Comparison of ENCODE assay signal across 19 cellular contexts in genomic region chr10:43344051-43344450, GRCh38. TPM values are rescaled to one million over a fixed set of nuclear protein-coding genes. Genes with fewer than 3 reads are reported as not detected.
DNase-seq lines count a peak whose midpoint lies in the region; ATAC-seq, FAIRE-seq and TF ChIP-seq lines count a peak whose summit lies in the region.
"Had no signal": no experiment of that assay in that cellular context is flagged by ENCODE, and none has a peak within 500 bp of the region (broad histone marks: within the 10 kb centered on the region; RNA-seq: fewer than 3 reads in every experiment).

No MANE protein-coding gene starts in this region.

- in situ Hi-C loops in IMR-90 (cut with MboI; ENCODE audit: low sequenced_read_pairs): no loop called here
- in situ Hi-C loops in K562 (cut with MboI): no loop called here

- no peak overlapping the region for H2AFZ ChIP-seq in IMR-90 (replicated peaks; ENCODE audit: low read length, poor library complexity)
- H2AFZ ChIP-seq in K562 (ENCODE audit: low read depth, low read length): no peak overlapping the region
- no peak overlapping the region for H2AFZ ChIP-seq in neural progenitor cell (replicated peaks)

- H3K79me2 ChIP-seq in K562 (ENCODE audit: control insufficient read depth, insufficient read depth, low read length): no peaks in the 10 kb centered on the region
- H3K79me2 ChIP-seq in neural progenitor cell (ENCODE audit: low read depth): no peaks in the 10 kb centered on the region

- DNase-seq in T-helper 1 cell (no peak), IMR-90 (no peak), K562 (ENCODE audit: extremely low read depth in 1 of 4, low spot score in 3 of 4) (no peak), neural progenitor cell (ENCODE audit: low spot score) (no peak), NCI-H510A (lab: John Stamatoyannopoulos, UW) (no peak), NCI-H2196 treated with DMSO at 0.1 percent for 48 hours (lab: John Stamatoyannopoulos, UW; ENCODE audit: unreplicated experiment) (no peak)
- DNase-seq: C1 segment of cervical spinal cord, DMS153, NCI-H1436 treated with DMSO at 0.1 percent for 48 hours, NCI-H2081 treated with DMSO at 0.1 percent for 48 hours, NCI-H226, NCI-H82, Peyer's patch had no signal

- no peak overlapping the region for H4K91ac ChIP-seq in IMR-90 (ENCODE audit: insufficient read depth, low read depth, low read length)

- H4K5ac ChIP-seq in IMR-90 (ENCODE audit: low read depth, low read length): no peak overlapping the region

- TF ChIP-seq EP300 in K562 (IDR thresholded peaks at IDR 0.05; ENCODE audit: low read length): no peak

- no peaks in the 10 kb centered on the region for H4K20me1 ChIP-seq in IMR-90 (ENCODE audit: insufficient read depth, low read length)
- no peaks in the 10 kb centered on the region for H4K20me1 ChIP-seq in K562 (replicated peaks; ENCODE audit: control insufficient read depth, insufficient read depth, low read length)
- no peaks in the 10 kb centered on the region for H4K20me1 ChIP-seq in neural progenitor cell (ENCODE audit: low read depth)

- H3K4me1 ChIP-seq in IMR-90 (ENCODE audit: control insufficient read depth, insufficient read depth, low read length): no peaks in the 10 kb centered on the region
- peaks cover 5 to 15% of the 10 kb centered on the region in 2 experiments; a peak in 3 of 5 replicates for H3K4me1 ChIP-seq in K562 (replicated peaks in 1 of 2; ENCODE audit: control insufficient read depth in 2 of 2, insufficient read depth in 2 of 2, low read length in 2 of 2)
- H3K4me1 ChIP-seq in neural progenitor cell: no peaks in the 10 kb centered on the region
- H3K4me1 ChIP-seq: Peyer's patch had no signal

- no peak overlapping the region for H3K9ac ChIP-seq in IMR-90 (ENCODE audit: low read depth, low read length)
- H3K9ac ChIP-seq in K562 (ENCODE audit: insufficient read depth in 1 of 2, low read depth in 2 of 2, low read length in 2 of 2): peak overlapping the region in 1 of 2 experiments; percentile 46; a peak in 1 of 4 replicates
- H3K9ac ChIP-seq in neural progenitor cell: no peak overlapping the region

- H2BK20ac ChIP-seq in IMR-90 (ENCODE audit: low read depth, low read length): no peak overlapping the region

- no peaks in the 10 kb centered on the region for H3F3A ChIP-seq in neural progenitor cell (ENCODE audit: low read depth)

- 65% methylated on average over 5 of the region's 8 CpGs; no CpG with 5 or more reads in 1 of the 2 experiments for WGBS in IMR-90 (ENCODE audit: extremely low coverage in 2 of 2, insufficient read length in 1 of 2), 2 experiments
- WGBS in K562 (ENCODE audit: insufficient coverage, low coverage, missing lambda C conversion rate): 4% methylated on average over 8 of the region's 8 CpGs

- dilution Hi-C loops in IMR-90 (cut with HindIII; ENCODE audit: low sequenced_read_pairs, unreplicated experiment): no loop called here

- H2AK5ac ChIP-seq in IMR-90 (ENCODE audit: low read depth, low read length): no peak overlapping the region

- TF ChIP-seq CTCF in IMR-90 (conservative IDR thresholded peaks at IDR 0.05; ENCODE audit: low read depth, low read length) (no peak), K562 (IDR thresholded peaks at IDR 0.05 in 2 of 3, conservative IDR thresholded peaks at IDR 0.05 in 1 of 3; ENCODE audit: insufficient read depth in 2 of 3, low read depth in 1 of 3, low read length in 3 of 3) (no peak), neural progenitor cell (IDR thresholded peaks at IDR 0.05) (no peak)

- FAIRE-seq in K562 (lab: Jason Lieb, UNC): no peak
- FAIRE-seq: GM18507 had no signal

- BruUV-seq in IMR-90 (replicated peaks; lab: Mats Ljungman, UMichigan) (no TSS peak), K562 (replicated peaks; lab: Mats Ljungman, UMichigan) (no TSS peak)

- no peak overlapping the region for H3K4ac ChIP-seq in IMR-90 (ENCODE audit: low read depth, low read length)

- H3K36me3 ChIP-seq in IMR-90 (ENCODE audit: control insufficient read depth, insufficient read depth, low read length) (no peaks in the 10 kb centered on the region), K562 (ENCODE audit: control insufficient read depth, insufficient read depth, low read length) (no peaks in the 10 kb centered on the region), neural progenitor cell (no peaks in the 10 kb centered on the region)
- H3K36me3 ChIP-seq: HAP-1, Peyer's patch had no signal

- H2AK9ac ChIP-seq in IMR-90 (replicated peaks; ENCODE audit: low read depth, low read length, poor library complexity): peak overlapping the region; percentile 57

- H3K9me1 ChIP-seq in IMR-90 (ENCODE audit: insufficient read depth, low read length): no peaks in the 10 kb centered on the region
- H3K9me1 ChIP-seq in K562 (ENCODE audit: control insufficient read depth, insufficient read depth, low read length): no peaks in the 10 kb centered on the region

- no peak overlapping the region for H4K8ac ChIP-seq in IMR-90 (ENCODE audit: low read depth in 2 of 2, low read length in 2 of 2)

- no peak overlapping the region for H2BK5ac ChIP-seq in IMR-90 (ENCODE audit: low read depth, low read length, poor library complexity, severe bottlenecking)

- H3K27me3 Mint-ChIP-seq in T-helper 1 cell treated with Interleukin-12 subunit alpha and Interleukin-12 subunit beta and Interleukin-4 antibody, amounts not matched to agents 30 μg/mL and 1 μg/mL, for 36 hours (ENCODE audit: low read depth): peaks cover 13% of the 10 kb centered on the region
- peaks cover 5% of the 10 kb centered on the region for H3K27me3 Mint-ChIP-seq in neural progenitor cell (ENCODE audit: insufficient read depth, low read depth)

- no peak overlapping the region for H2BK15ac ChIP-seq in IMR-90 (ENCODE audit: low read depth, low read length)

- H3K14ac ChIP-seq in IMR-90 (replicated peaks; ENCODE audit: low read depth, low read length): no peak overlapping the region

- ATAC-seq in IMR-90 (ENCODE audit: low read depth): no peak
- ATAC-seq in K562: no peak
- no peak for ATAC-seq in GM18907 (IDR thresholded peaks at IDR 0.05; ENCODE audit: unreplicated experiment)

- no peak overlapping the region for H3K23ac ChIP-seq in IMR-90 (ENCODE audit: low read depth, low read length)

- intact Hi-C loops in IMR-90 (cut with micrococcal nuclease): loop anchor here (10.0 kb wide), 1 partner anchor 139 kb away; no protein-coding TSS in a partner anchor
- intact Hi-C loops in K562 (cut with micrococcal nuclease): loop anchor here (10.0 kb wide), 1 partner anchor 209 kb away; the partner anchor contains the start of gene CSGALNACT2

- H3K4me1 Mint-ChIP-seq in T-helper 1 cell treated with Interleukin-12 subunit alpha and Interleukin-12 subunit beta and Interleukin-4 antibody, amounts not matched to agents 30 μg/mL and 1 μg/mL, for 36 hours (ENCODE audit: low read depth): peaks cover 44% of the 10 kb centered on the region
- peaks cover 5% of the 10 kb centered on the region for H3K4me1 Mint-ChIP-seq in neural progenitor cell

- TF ChIP-seq POLR2A in IMR-90 (IDR thresholded peaks at IDR 0.05; ENCODE audit: low read depth, low read length) (no peak), K562 (conservative IDR thresholded peaks at IDR 0.05) (no peak)

- CTCF ChIA-PET in IMR-90 (lab: Yijun Ruan, JAX) (no interaction called here), K562 (lab: Yijun Ruan, JAX; ENCODE audit: low intra/inter-chr PET ratio) (no interaction called here)

- no peak overlapping the region for H3K18ac ChIP-seq in IMR-90 (ENCODE audit: low read depth, low read length)

- H3K79me1 ChIP-seq in IMR-90 (ENCODE audit: low read depth in 1 of 2, low read length in 2 of 2): no peaks in the 10 kb centered on the region

- H3K27me3 ChIP-seq in IMR-90 (ENCODE audit: control insufficient read depth, insufficient read depth, low read length) (peaks cover 8% of the 10 kb centered on the region; the same call in 1 of the 2 replicates), K562 (ENCODE audit: control insufficient read depth in 2 of 2, insufficient read depth in 2 of 2, low read length in 2 of 2) (peaks cover 26 to 57% of the 10 kb centered on the region in 2 experiments), neural progenitor cell (no peaks in the 10 kb centered on the region)
- H3K27me3 ChIP-seq: Peyer's patch had no signal

- H3K27ac ChIP-seq in IMR-90 (ENCODE audit: insufficient read depth, low read length) (no peak overlapping the region), K562 (ENCODE audit: extremely low read depth, low read depth, low read length) (no peak overlapping the region), neural progenitor cell (no peak overlapping the region)
- H3K27ac ChIP-seq: 22Rv1, Peyer's patch had no signal

- H3K4me3 Mint-ChIP-seq in T-helper 1 cell treated with Interleukin-12 subunit alpha and Interleukin-12 subunit beta and Interleukin-4 antibody, amounts not matched to agents 30 μg/mL and 1 μg/mL, for 36 hours: no peak overlapping the region
- H3K4me3 Mint-ChIP-seq in neural progenitor cell: no peak overlapping the region

- no peak overlapping the region for H3K56ac ChIP-seq in IMR-90 (ENCODE audit: extremely low read depth, insufficient read depth, low read length)

- H3K4me2 ChIP-seq in IMR-90 (ENCODE audit: low read depth, low read length): no peak overlapping the region
- no peak overlapping the region for H3K4me2 ChIP-seq in K562 (ENCODE audit: insufficient read depth, low read length)
- H3K4me2 ChIP-seq in neural progenitor cell: no peak overlapping the region

- no peak overlapping the region for H2BK120ac ChIP-seq in IMR-90 (ENCODE audit: low read depth, low read length)

- H3K36me3 Mint-ChIP-seq in T-helper 1 cell treated with Interleukin-12 subunit alpha and Interleukin-12 subunit beta and Interleukin-4 antibody, amounts not matched to agents 30 μg/mL and 1 μg/mL, for 36 hours (ENCODE audit: low read depth): peaks cover 13% of the 10 kb centered on the region
- H3K36me3 Mint-ChIP-seq in neural progenitor cell: no peaks in the 10 kb centered on the region

- H3K27ac Mint-ChIP-seq in T-helper 1 cell treated with Interleukin-12 subunit alpha and Interleukin-12 subunit beta and Interleukin-4 antibody, amounts not matched to agents 30 μg/mL and 1 μg/mL, for 36 hours: peak overlapping the region; percentile 50
- peak overlapping the region; percentile 63 for H3K27ac Mint-ChIP-seq in neural progenitor cell

- TF ChIP-seq RAD21 in IMR-90 (IDR thresholded peaks at IDR 0.05; ENCODE audit: low read length) (no peak), K562 (CRISPR knock-in tag; conservative IDR thresholded peaks at IDR 0.05 in 1 of 2, IDR thresholded peaks at IDR 0.05 in 1 of 2) (no peak)

- POLR2A ChIA-PET in IMR-90 (lab: Charles Lee; ENCODE audit: unreplicated experiment): no interaction called here
- POLR2A ChIA-PET in K562 (lab: Yijun Ruan, JAX): interaction anchor here (0.7 to 1.8 kb wide), 4 partner anchors 13 to 52 kb away, joined by 3 to 6 read pairs (median 5); no protein-coding TSS in a partner anchor

- no peak overlapping the region for H3K4me3 ChIP-seq in IMR-90 (ENCODE audit: insufficient read depth, low read depth, low read length)
- no peak overlapping the region for H3K4me3 ChIP-seq in K562
- no peak overlapping the region for H3K4me3 ChIP-seq in neural progenitor cell
- H3K4me3 ChIP-seq: HAP-1, Peyer's patch had no signal

- H3K9me3 ChIP-seq in IMR-90 (ENCODE audit: control insufficient read depth, insufficient read depth, low read length) (no peaks in the 10 kb centered on the region), K562 (replicated peaks; ENCODE audit: control insufficient read depth, insufficient read depth, low read depth, low read length) (no peaks in the 10 kb centered on the region), neural progenitor cell (ENCODE audit: low read depth) (no peaks in the 10 kb centered on the region)
- H3K9me3 ChIP-seq: HAP-1, Peyer's patch had no signal

- H3K9me3 Mint-ChIP-seq in T-helper 1 cell treated with Interleukin-12 subunit alpha and Interleukin-12 subunit beta and Interleukin-4 antibody, amounts not matched to agents 30 μg/mL and 1 μg/mL, for 36 hours: no peaks in the 10 kb centered on the region
- H3K9me3 Mint-ChIP-seq in neural progenitor cell: no peaks in the 10 kb centered on the region

RNA-seq across cellular contexts. Expression of gene FXYD4, which starts 27.4 kb away (rescaled TPM):
- not detected in 2 replicates for total RNA-seq in IMR-90 (2012; rRNA removed)
- not detected in 2 replicates for polyA plus RNA-seq in IMR-90 (2012; rRNA removed)
- not detected in 2 replicates for polyA plus RNA-seq in IMR-90 (2012; cell fraction: cytosol; rRNA removed)
- not detected in 2 replicates for polyA plus RNA-seq in IMR-90 (2012; cell fraction: nucleus; rRNA removed; ENCODE audit: low replicate concordance)
- total RNA-seq in K562 (2011; cell fraction: chromatin; rRNA removed; ENCODE audit: low replicate concordance): not detected in 2 replicates
- not detected in 2 replicates for total RNA-seq in K562 (2011; cell fraction: nucleolus; rRNA removed)
- total RNA-seq in K562 (2011; cell fraction: nucleoplasm; rRNA removed): not detected in 2 replicates
- total RNA-seq in K562 (2014; rRNA removed): not detected in 2 replicates
- total RNA-seq in K562 (2014; rRNA removed; fragmentation: Illumina TruSeq; extraction: Trizol): not detected in 2 replicates
- total RNA-seq in K562 (2015; rRNA removed; fragmentation: Illumina TruSeq; extraction: Trizol): not detected in 2 replicates
- total RNA-seq in K562 (2021): not detected in 2 replicates
- not detected in 2 replicates for polyA plus RNA-seq in K562 (2011; rRNA removed)
- 0.07 TPM in 1 of 2 replicates, not detected in the other for polyA plus RNA-seq in K562 (2011; cell fraction: cytosol; rRNA removed)
- not detected in 2 replicates for polyA plus RNA-seq in K562 (2011; cell fraction: nucleus; rRNA removed)
- polyA plus RNA-seq in K562 (2012): 0.37 TPM in 1 of 2 replicates, not detected in the other
- polyA plus RNA-seq in K562 (2014; fragmentation: Illumina TruSeq; extraction: Trizol): not detected in 2 replicates
- not detected for polyA plus RNA-seq in K562 (2014; fragmentation: Nextera tagmentation; extraction: Ambion mirVana)
- polyA plus RNA-seq in K562 (2014; rRNA removed): 0.94 TPM in 1 of 2 replicates, not detected in the other
- not detected in 2 replicates for polyA minus RNA-seq in K562 (2011; rRNA and poly(A)+ RNA removed)
- not detected in 2 replicates for polyA minus RNA-seq in K562 (2011; cell fraction: cytosol; rRNA and poly(A)+ RNA removed)
- polyA minus RNA-seq in K562 (2011; cell fraction: nucleus; rRNA and poly(A)+ RNA removed): not detected in 2 replicates
- not detected in 2 replicates for total RNA-seq in neural progenitor cell (ENCODE audit: low replicate concordance)
- total RNA-seq: LHCN-M2, Peyer's patch had no signal
